Comparison of ENCODE assay signal across 8 cellular contexts in the genomic region with DNA sequence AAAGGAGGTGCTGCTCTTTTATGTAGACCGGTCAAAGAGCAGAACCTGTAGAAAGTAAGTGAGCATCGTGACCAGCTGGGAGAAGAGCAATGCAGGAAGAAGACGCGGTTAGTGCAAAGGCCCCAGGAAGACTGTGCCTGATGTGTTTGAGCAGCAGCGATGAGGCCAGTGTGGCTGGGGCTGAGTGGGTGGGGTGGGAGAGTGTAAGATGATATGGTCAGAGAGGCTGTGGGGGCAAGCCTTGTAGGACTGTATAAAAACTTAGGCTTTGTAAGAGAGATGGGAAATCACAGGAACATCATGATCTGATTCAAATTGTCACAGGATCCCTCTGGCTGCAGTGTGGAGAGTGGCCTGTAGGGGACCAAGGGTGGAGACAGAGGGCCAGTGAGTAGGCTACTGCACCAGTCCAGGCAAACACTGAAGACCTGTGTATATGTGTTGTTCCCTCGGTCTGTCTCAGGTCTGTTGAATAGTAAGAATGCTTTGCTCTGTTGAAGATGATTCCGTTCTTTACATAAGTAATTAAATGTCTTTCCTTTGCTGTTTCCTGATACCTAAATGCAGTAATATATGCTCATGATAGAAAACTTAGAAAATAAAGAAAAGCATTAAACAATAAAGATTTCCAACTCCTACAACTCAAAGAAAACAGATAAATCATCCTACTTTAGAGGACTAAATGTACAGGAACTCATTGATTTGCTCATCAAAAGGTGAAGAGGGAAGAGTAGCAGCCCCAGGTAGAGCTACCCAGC. TPM values are rescaled to one million over a fixed set of nuclear protein-coding genes. Genes with fewer than 3 reads are reported as not detected.
DNase-seq lines count a peak whose midpoint lies in the region; ATAC-seq and TF ChIP-seq lines count a peak whose summit lies in the region.

No MANE protein-coding gene starts in this region.

- H3K9ac ChIP-seq in colonic mucosa (ENCODE audit: low read depth in 2 of 2, low read length in 2 of 2) = no peak overlapping the region

- TF ChIP-seq CTCF in colonic mucosa (IDR thresholded peaks at IDR 0.05) (peak; percentile 57), psoas muscle (IDR thresholded peaks at IDR 0.05) (peak; percentile 27), gastroesophageal sphincter (IDR thresholded peaks at IDR 0.05) (peak in 1 of 4 experiments; percentile 18)

- no peaks in the 10 kb centered on the region for H3K9me3 ChIP-seq in HAP-1
- H3K9me3 ChIP-seq in colonic mucosa = no peaks in the 10 kb centered on the region
- no peaks in the 10 kb centered on the region for H3K9me3 ChIP-seq in psoas muscle
- H3K9me3 ChIP-seq in gastroesophageal sphincter = no peaks in the 10 kb centered on the region

- no peaks in the 10 kb centered on the region; the same call in 1 of the 2 replicates for H3K27me3 ChIP-seq in HAP-1 (ENCODE audit: low read depth)
- H3K27me3 ChIP-seq in colonic mucosa = no peaks in the 10 kb centered on the region
- peaks cover 0 to 5% (median 0%) of the 10 kb centered on the region in 3 donors for H3K27me3 ChIP-seq in psoas muscle (ENCODE audit: insufficient read depth in 3 of 3, low read length in 2 of 3)
- peaks cover 15% of the 10 kb centered on the region for H3K27me3 ChIP-seq in gastroesophageal sphincter

- DNase-seq in DMS53 treated with DMSO at 0.1 percent for 48 hours (lab: John Stamatoyannopoulos, UW; ENCODE audit: unreplicated experiment) = peak; percentile 25
- DNase-seq in HAP-1 (ENCODE audit: low spot score in 2 of 2) = peak; percentile 42 to 82
- peak; percentile 47 for DNase-seq in RPMI7951 (ENCODE audit: low read depth)
- peak; percentile 56 for DNase-seq in colonic mucosa
- no peak for DNase-seq in psoas muscle
- no peak for DNase-seq in inferior parietal cortex (ENCODE audit: extremely low spot score)

- TF ChIP-seq POLR2A in gastroesophageal sphincter (IDR thresholded peaks at IDR 0.05) = no peak

- H3K36me3 ChIP-seq in HAP-1 (replicated peaks) = no peaks in the 10 kb centered on the region
- H3K36me3 ChIP-seq in colonic mucosa = no peaks in the 10 kb centered on the region
- H3K36me3 ChIP-seq in psoas muscle (ENCODE audit: insufficient read depth in 1 of 2, low read depth in 1 of 2) = no peaks in the 10 kb centered on the region
- H3K36me3 ChIP-seq in gastroesophageal sphincter = peaks cover 0 to 4% of the 10 kb centered on the region in 2 donors

- WGBS in psoas muscle, 3 donors = 70 to 74% (median 71%) methylated on average over 7 of the region's 7 CpGs
- 62 to 71% methylated on average over 4 to 7 of the region's 7 CpGs for WGBS in gastroesophageal sphincter (ENCODE audit: low coverage in 1 of 2), 2 donors

- no peak for TF ChIP-seq EP300 in gastroesophageal sphincter (IDR thresholded peaks at IDR 0.05)

- intact Hi-C loops in colonic mucosa (cut with DNase I) = no loop called here
- intact Hi-C loops in psoas muscle (cut with DNase I) = loop anchor here in 1 of 2 donors (10.0 kb wide), 1 partner anchor 329 kb away; no protein-coding TSS in a partner anchor

- H3K4me1 ChIP-seq in HAP-1 (peaks cover 2% of the 10 kb centered on the region; the same call in 1 of the 2 replicates), colonic mucosa (no peaks in the 10 kb centered on the region), psoas muscle (no peaks in the 10 kb centered on the region), gastroesophageal sphincter (peaks cover 0 to 15% (median 3%) of the 10 kb centered on the region in 3 donors)

- H3K27ac ChIP-seq in colonic mucosa (no peak overlapping the region), psoas muscle (no peak overlapping the region), gastroesophageal sphincter (no peak overlapping the region)

- ATAC-seq in psoas muscle (no peak), gastroesophageal sphincter (no peak), GM19455 (IDR thresholded peaks at IDR 0.05; ENCODE audit: unreplicated experiment) (no peak)

- in situ Hi-C loops in HAP-1 (cut with MboI; ENCODE audit: low sequenced_read_pairs) = no loop called here

- H3K4me3 ChIP-seq in HAP-1 = no peak overlapping the region
- H3K4me3 ChIP-seq in colonic mucosa = no peak overlapping the region
- H3K4me3 ChIP-seq in psoas muscle = no peak overlapping the region
- no peak overlapping the region for H3K4me3 ChIP-seq in gastroesophageal sphincter

RNA-seq across cellular contexts. Expression of gene WFDC2, which starts 23.6 kb away (rescaled TPM):
- 0.78 TPM in 1 of 2 replicates, not detected in the other for total RNA-seq in RPMI7951 (2014; rRNA removed; shearing (Covaris generic))
- total RNA-seq in colonic mucosa = 100 to 1,000 TPM; 117 to 285 TPM
- under 1 TPM in 2 of 4 donors, not detected in 2; 0.44 to 0.74 TPM for total RNA-seq in psoas muscle
- polyA plus RNA-seq in psoas muscle = under 1 TPM in 2 of 3 donors, not detected in 1; 0.22 to 0.31 TPM
- total RNA-seq in gastroesophageal sphincter = 10 to 100 TPM in 1 of 4 donors, 1 to 10 TPM in 2, not detected in 1; 7.0 to 21.9 (median 9.3) TPM

RNA-seq across cellular contexts. Expression of gene PIGT, which starts 30.0 kb away (rescaled TPM):
- total RNA-seq in RPMI7951 (2014; rRNA removed; shearing (Covaris generic)) = 196 and 220 TPM in 2 replicates
- total RNA-seq in colonic mucosa (100 to 1,000 TPM; 129 to 140 TPM), psoas muscle (10 to 100 TPM; 48.0 to 74.9 (median 57.1) TPM), gastroesophageal sphincter (10 to 100 TPM; 59.8 to 87.3 (median 67.6) TPM)
- polyA plus RNA-seq in psoas muscle = 100 to 1,000 TPM in 1 of 3 donors, 10 to 100 TPM in 2; 57.3 to 113 (median 94.7) TPM

RNA-seq across cellular contexts. Expression of gene DBNDD2, which starts 37.9 kb away (rescaled TPM):
- 10.1 and 12.5 TPM in 2 replicates for total RNA-seq in RPMI7951 (2014; rRNA removed; shearing (Covaris generic))
- total RNA-seq in colonic mucosa (100 to 1,000 TPM; 109 to 131 TPM), psoas muscle (100 to 1,000 TPM; 108 to 180 (median 163) TPM), gastroesophageal sphincter (100 to 1,000 TPM in 2 of 4 donors, 10 to 100 TPM in 2; 84.9 to 132 (median 106) TPM)
- 100 to 1,000 TPM; 151 to 230 (median 162) TPM for polyA plus RNA-seq in psoas muscle

Comparison
In these comparisons a context has a peak if more than half of its experiments do, and no peak if none do; other contexts are left out.
1. DNase-seq: peak in DMS53 treated with DMSO at 0.1 percent for 48 hours (single experiment), HAP-1 (2 of 2), RPMI7951 (single experiment) and colonic mucosa (single experiment); none in psoas muscle (0 of 2) and inferior parietal cortex (single experiment).
2. RNA of gene WFDC2, which starts 23.6 kb away (total RNA-seq): 117 to 285 TPM in colonic mucosa; 7.0 to 21.9 TPM in gastroesophageal sphincter, 0.44 to 0.74 TPM in psoas muscle and 0.78 TPM in RPMI7951; every median in the first group is over 4 times any median in the second.